Comparison of ENCODE assay signal across 9 cellular contexts in genomic region chr14:91350483-91350812, GRCh38.
DNase-seq lines count a peak whose midpoint lies in the region; ATAC-seq and TF ChIP-seq lines count a peak whose summit lies in the region.
"Had no signal": no experiment of that assay in that cellular context is flagged by ENCODE, and none has a peak within 500 bp of the region (broad histone marks: within the 10 kb centered on the region; RNA-seq: fewer than 3 reads in every experiment).

No MANE protein-coding gene starts in this region.

- H3K4me1 ChIP-seq in sigmoid colon (peaks cover 0 to 26% (median 19%) of the 10 kb centered on the region in 4 donors), right cardiac atrium (ENCODE audit: control insufficient read depth, insufficient read depth, low read length) (peaks cover 2% of the 10 kb centered on the region)

- no peaks in the 10 kb centered on the region for H3K27me3 Mint-ChIP-seq in activated CD8-positive, alpha-beta T cell treated with anti-CD3 and anti-CD28 coated beads for 36 hours

- no peak for DNase-seq in activated CD8-positive, alpha-beta T cell treated with anti-CD3 and anti-CD28 coated beads for 36 hours
- DNase-seq in sigmoid colon (no peak), A172 (ENCODE audit: low spot score) (no peak), right cardiac atrium (no peak)
- DNase-seq: NCI-H2227 treated with DMSO at 0.1 percent for 48 hours had no signal

- H3K36me3 Mint-ChIP-seq in activated CD8-positive, alpha-beta T cell treated with anti-CD3 and anti-CD28 coated beads for 36 hours (ENCODE audit: low read depth) = peaks cover 40% of the 10 kb centered on the region

- H3K4me3 ChIP-seq in sigmoid colon = peak overlapping the region in 3 of 4 donors; percentile 34 to 44 (median 37)
- H3K4me3 ChIP-seq in right cardiac atrium (ENCODE audit: low read length) = no peak overlapping the region

- no peak for TF ChIP-seq POLR2A in sigmoid colon (IDR thresholded peaks at IDR 0.05)

- H3K9me3 ChIP-seq in sigmoid colon (no peaks in the 10 kb centered on the region), right cardiac atrium (ENCODE audit: control insufficient read depth, low read length) (no peaks in the 10 kb centered on the region)

- H3K27ac Mint-ChIP-seq in activated CD8-positive, alpha-beta T cell treated with anti-CD3 and anti-CD28 coated beads for 36 hours = peak overlapping the region; percentile 85

- TF ChIP-seq CTCF in activated CD8-positive, alpha-beta T cell treated with anti-CD3 and anti-CD28 coated beads for 36 hours (IDR thresholded peaks at IDR 0.05) = no peak
- no peak for TF ChIP-seq CTCF in sigmoid colon (IDR thresholded peaks at IDR 0.05)

- H3K4me1 Mint-ChIP-seq in activated CD8-positive, alpha-beta T cell treated with anti-CD3 and anti-CD28 coated beads for 36 hours (ENCODE audit: low read depth) = peaks cover 92% of the 10 kb centered on the region

- no peak for TF ChIP-seq EP300 in sigmoid colon (IDR thresholded peaks at IDR 0.05)

- H3K27me3 ChIP-seq in sigmoid colon (no peaks in the 10 kb centered on the region), right cardiac atrium (ENCODE audit: control insufficient read depth, insufficient read depth) (no peaks in the 10 kb centered on the region)

- POLR2A ChIA-PET in activated CD8-positive, alpha-beta T cell treated with anti-CD3 and anti-CD28 coated beads for 36 hours (lab: Charles Lee) = interaction anchor here (1.1 to 12.7 kb wide), 18 partner anchors 10 to 159 kb away, joined by 3 to 167 read pairs (median 7); partner anchors contain the start of genes CCDC88C and PPP4R3A

- peak overlapping the region; percentile 65 for H3K4me3 Mint-ChIP-seq in activated CD8-positive, alpha-beta T cell treated with anti-CD3 and anti-CD28 coated beads for 36 hours

- 69 to 80% methylated on average over 1 of the region's 1 CpG for WGBS in sigmoid colon, 2 donors
- WGBS in right cardiac atrium = 78% methylated on average over 1 of the region's 1 CpG

- CTCF ChIA-PET in activated CD8-positive, alpha-beta T cell treated with anti-CD3 and anti-CD28 coated beads for 36 hours (lab: Charles Lee) = interaction anchor here (1.0 to 14.9 kb wide), 10 partner anchors 9 to 66 kb away, joined by 3 to 183 read pairs (median 9); partner anchors contain the start of gene CCDC88C

- ATAC-seq in GM19043 (IDR thresholded peaks at IDR 0.05; ENCODE audit: low read depth, unreplicated experiment) = peak; percentile 2
- ATAC-seq in HG02938 (IDR thresholded peaks at IDR 0.05; ENCODE audit: unreplicated experiment) = peak; percentile 1
- ATAC-seq in activated CD8-positive, alpha-beta T cell treated with anti-CD3 and anti-CD28 coated beads for 36 hours = peak; percentile 0
- no peak for ATAC-seq in HG02759 (IDR thresholded peaks at IDR 0.05; ENCODE audit: unreplicated experiment)
- ATAC-seq in right cardiac atrium = no peak

- no peaks in the 10 kb centered on the region for H3K9me3 Mint-ChIP-seq in activated CD8-positive, alpha-beta T cell treated with anti-CD3 and anti-CD28 coated beads for 36 hours

- H3K27ac ChIP-seq in sigmoid colon = peak overlapping the region; percentile 1 to 62 (median 44)
- no peak overlapping the region for H3K27ac ChIP-seq in right cardiac atrium (ENCODE audit: low read length)
- H3K27ac ChIP-seq: HL-60 had no signal

- intact Hi-C loops in activated CD8-positive, alpha-beta T cell treated with anti-CD3 and anti-CD28 coated beads for 36 hours (cut with micrococcal nuclease) = loop anchor here (1.0 to 10.0 kb wide), 3 partner anchors 24 to 64 kb away; partner anchors contain the start of gene CCDC88C
- intact Hi-C loops in sigmoid colon (cut with DNase I) = loop anchor here (2.0 kb wide), 1 partner anchor 68 kb away; no protein-coding TSS in a partner anchor
- intact Hi-C loops in right cardiac atrium (cut with DNase I) = no loop called here

- no peaks in the 10 kb centered on the region for H3K36me3 ChIP-seq in sigmoid colon

Comparison
In these comparisons a context has a peak if more than half of its experiments do, and no peak if none do; other contexts are left out.
1. ATAC-seq: peak in GM19043 (single experiment), HG02938 (single experiment) and activated CD8-positive, alpha-beta T cell treated with anti-CD3 and anti-CD28 coated beads for 36 hours (single experiment); none in HG02759 (single experiment) and right cardiac atrium (0 of 2).
2. intact Hi-C loops: an anchor here in activated CD8-positive, alpha-beta T cell treated with anti-CD3 and anti-CD28 coated beads for 36 hours (1.0 to 10.0 kb wide) and sigmoid colon (2.0 kb wide); none called in right cardiac atrium.